17 cellular contexts compared by ENCODE assay signal in the genomic region with DNA sequence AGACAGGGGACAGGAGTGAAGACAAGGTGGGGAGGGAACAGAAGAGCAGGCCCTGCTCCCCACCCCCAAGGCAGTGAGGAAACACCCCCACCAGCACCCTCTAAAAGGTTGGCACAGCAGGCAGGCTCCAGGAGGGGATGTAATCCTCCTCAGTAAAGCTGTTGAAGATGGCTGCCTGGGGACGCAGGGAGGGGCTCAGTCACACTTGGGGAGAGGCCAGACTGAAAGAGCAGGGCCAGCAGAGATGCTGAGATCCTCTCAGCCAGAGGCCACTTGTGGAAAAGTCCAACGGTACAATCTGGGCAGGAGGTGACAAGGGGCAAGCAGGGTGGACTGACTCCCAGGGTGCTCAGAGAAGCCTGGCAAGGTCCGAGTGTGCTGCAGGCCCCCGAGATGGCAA.
A peak's percentile ranks its signal among the peaks of the same experiment; 100 is the strongest.
DNase-seq lines count a peak whose midpoint lies in the region; TF ChIP-seq lines count a peak whose summit lies in the region.
"Had no signal": no experiment of that assay in that cellular context is flagged by ENCODE, and none has a peak within 500 bp of the region (broad histone marks: within the 10 kb centered on the region; RNA-seq: fewer than 3 reads in every experiment).

No MANE protein-coding gene starts in this region.

- H3K4me1 ChIP-seq in BLaER1 (peaks cover 86% of the 10 kb centered on the region), OCI-LY3 (ENCODE audit: low read length) (peaks cover 69% of the 10 kb centered on the region), spleen (peaks cover 16 to 53% (median 36%) of the 10 kb centered on the region in 6 donors)
- H3K4me1 ChIP-seq: uterus had no signal

- H2AFZ ChIP-seq in OCI-LY3 (ENCODE audit: low read depth, low read length) = no peak overlapping the region

- peaks cover 60 to 63% of the 10 kb centered on the region in 2 donors for H3K4me1 Mint-ChIP-seq in immature natural killer cell

- H3K27ac Mint-ChIP-seq in immature natural killer cell = peak overlapping the region in 5 of 6 donors; percentile 30 to 88 (median 79)
- H3K27ac Mint-ChIP-seq: activated CD8-positive, alpha-beta T cell treated with anti-CD3 and anti-CD28 coated beads for 36 hours; activated naive CD8-positive, alpha-beta T cell treated with anti-CD3 and anti-CD28 coated beads, Interleukin-2, amount 50 U/mL, for 24 hours; activated T-cell treated with anti-CD3 and anti-CD28 coated beads, Interleukin-2, amount 50 U/mL, for 72 hours had no signal

- no peak for TF ChIP-seq CTCF in OCI-LY3 (IDR thresholded peaks at IDR 0.05; ENCODE audit: low read depth, low read length)
- no peak for TF ChIP-seq CTCF in spleen (IDR thresholded peaks at IDR 0.05 in 8 of 11, conservative IDR thresholded peaks at IDR 0.05 in 3 of 11)

- TF ChIP-seq POLR2A in spleen (IDR thresholded peaks at IDR 0.05) = no peak

- no peak overlapping the region for H3K4me3 ChIP-seq in BLaER1
- no peak overlapping the region; the same call in 1 of the 2 replicates for H3K4me3 ChIP-seq in OCI-LY3 (ENCODE audit: low read length)
- no peak overlapping the region for H3K4me3 ChIP-seq in spleen
- H3K4me3 ChIP-seq: coronary artery, right atrium auricular region, uterus had no signal

- H3K79me2 ChIP-seq in OCI-LY3 (ENCODE audit: low read length) = no peaks in the 10 kb centered on the region

- no peak overlapping the region for H3K9ac ChIP-seq in BLaER1
- peak overlapping the region; percentile 67 for H3K9ac ChIP-seq in OCI-LY3 (ENCODE audit: low read length)

- DNase-seq in COR-L47 (lab: John Stamatoyannopoulos, UW) = peak; percentile 16
- no peak for DNase-seq in immature natural killer cell
- DNase-seq in NCI-H128 (lab: John Stamatoyannopoulos, UW; ENCODE audit: unreplicated experiment) = no peak
- no peak for DNase-seq in EL
- DNase-seq in pons (ENCODE audit: low spot score) = no peak
- DNase-seq in spleen = no peak
- DNase-seq: activated CD8-positive, alpha-beta T cell treated with anti-CD3 and anti-CD28 coated beads for 36 hours; activated naive CD8-positive, alpha-beta T cell treated with anti-CD3 and anti-CD28 coated beads, Interleukin-2, amount 50 U/mL, for 24 hours; activated T-cell treated with anti-CD3 and anti-CD28 coated beads, Interleukin-2, amount 50 U/mL, for 72 hours; brain microvascular endothelial cell; foreskin fibroblast; NCI-H1105 treated with DMSO at 0.1 percent for 48 hours; uterus had no signal

- H3K9me3 Mint-ChIP-seq in immature natural killer cell = peaks cover 6 to 12% (median 10%) of the 10 kb centered on the region in 6 donors

- H3K27ac ChIP-seq in BLaER1 (peak overlapping the region; percentile 58), OCI-LY3 (ENCODE audit: low read length) (peak overlapping the region; percentile 90), spleen (peak overlapping the region in 2 of 8 donors; percentile 60 to 64)
- H3K27ac ChIP-seq: brain microvascular endothelial cell, coronary artery, right atrium auricular region, uterus had no signal

- H3K4me3 Mint-ChIP-seq in immature natural killer cell = peak overlapping the region in 1 of 5 donors; percentile 26
- H3K4me3 Mint-ChIP-seq: activated CD8-positive, alpha-beta T cell treated with anti-CD3 and anti-CD28 coated beads for 36 hours; activated naive CD8-positive, alpha-beta T cell treated with anti-CD3 and anti-CD28 coated beads, Interleukin-2, amount 50 U/mL, for 24 hours; activated T-cell treated with anti-CD3 and anti-CD28 coated beads, Interleukin-2, amount 50 U/mL, for 72 hours had no signal

- H3K36me3 Mint-ChIP-seq in immature natural killer cell = peaks cover 9 to 17% (median 12%) of the 10 kb centered on the region in 3 donors

- H3K36me3 ChIP-seq in BLaER1 (no peaks in the 10 kb centered on the region), OCI-LY3 (replicated peaks; ENCODE audit: low read depth, low read length) (peaks cover 4% of the 10 kb centered on the region), spleen (no peaks in the 10 kb centered on the region)
- H3K36me3 ChIP-seq: brain microvascular endothelial cell, right atrium auricular region, uterus had no signal

- H3K4me2 ChIP-seq in BLaER1 (peak overlapping the region; percentile 71), OCI-LY3 (ENCODE audit: low read length) (peak overlapping the region; percentile 64)

- H3K27me3 Mint-ChIP-seq in immature natural killer cell (ENCODE audit: low read depth in 3 of 3) = peaks cover 4 to 12% (median 6%) of the 10 kb centered on the region in 3 donors
- H3K27me3 Mint-ChIP-seq: activated CD8-positive, alpha-beta T cell treated with anti-CD3 and anti-CD28 coated beads for 36 hours had no signal

- H4K20me1 ChIP-seq in BLaER1 (no peaks in the 10 kb centered on the region), OCI-LY3 (ENCODE audit: insufficient read depth, low read length) (no peaks in the 10 kb centered on the region)

- intact Hi-C loops in spleen (cut with DNase I; ENCODE audit: low total_unique reads) = no loop called here

- WGBS in spleen, 5 donors = 68 to 84% (median 78%) methylated on average over 4 of the region's 4 CpGs

- no peaks in the 10 kb centered on the region for H3K27me3 ChIP-seq in BLaER1
- H3K27me3 ChIP-seq in OCI-LY3 (ENCODE audit: low read depth, low read length) = no peaks in the 10 kb centered on the region
- H3K27me3 ChIP-seq in spleen (replicated peaks in 1 of 7) = no peaks in the 10 kb centered on the region
- H3K27me3 ChIP-seq: brain microvascular endothelial cell, right atrium auricular region, uterus had no signal

- H3K9me3 ChIP-seq in BLaER1 (peaks cover 17% of the 10 kb centered on the region), OCI-LY3 (ENCODE audit: insufficient read depth, low read length) (peaks cover 10% of the 10 kb centered on the region), spleen (peaks cover 0 to 16% (median 14%) of the 10 kb centered on the region in 8 donors)
- H3K9me3 ChIP-seq: right atrium auricular region had no signal
